In genomic region chr6:146915671-146916127, GRCh38 we compare ENCODE assay signal across 1 cellular context.
A peak's percentile ranks its signal among the peaks of the same experiment; 100 is the strongest.
TF ChIP-seq lines count a peak whose summit lies in the region.

No MANE protein-coding gene starts in this region.

TF ChIP-seq in K562, 482 proteins besides CTCF, POLR2A, EP300 and RAD21 (continued from another document and continues in another):
- no peak for TF ChIP-seq ZNF232 (CRISPR knock-in tag; IDR thresholded peaks at IDR 0.05)
- peak; percentile 65; the same call in 1 of the 2 replicates for TF ChIP-seq ZNF134 (CRISPR knock-in tag; conservative IDR thresholded peaks at IDR 0.05)
- TF ChIP-seq SMARCA5 (IDR thresholded peaks at IDR 0.05) = no peak
- TF ChIP-seq ADNP (tag; IDR thresholded peaks at IDR 0.05) = no peak
- TF ChIP-seq ETS2 (tag; IDR thresholded peaks at IDR 0.05; ENCODE audit: borderline replicate concordance, poor library complexity, severe bottlenecking) = no peak
- TF ChIP-seq ETS1 (conservative IDR thresholded peaks at IDR 0.05; ENCODE audit: control insufficient read depth, low read depth, low read length) = no peak
- peak; percentile 89; the same call in 1 of the 2 replicates for TF ChIP-seq ZNF165 (CRISPR knock-in tag; IDR thresholded peaks at IDR 0.05; ENCODE audit: borderline replicate concordance)
- TF ChIP-seq, protein P1, sequence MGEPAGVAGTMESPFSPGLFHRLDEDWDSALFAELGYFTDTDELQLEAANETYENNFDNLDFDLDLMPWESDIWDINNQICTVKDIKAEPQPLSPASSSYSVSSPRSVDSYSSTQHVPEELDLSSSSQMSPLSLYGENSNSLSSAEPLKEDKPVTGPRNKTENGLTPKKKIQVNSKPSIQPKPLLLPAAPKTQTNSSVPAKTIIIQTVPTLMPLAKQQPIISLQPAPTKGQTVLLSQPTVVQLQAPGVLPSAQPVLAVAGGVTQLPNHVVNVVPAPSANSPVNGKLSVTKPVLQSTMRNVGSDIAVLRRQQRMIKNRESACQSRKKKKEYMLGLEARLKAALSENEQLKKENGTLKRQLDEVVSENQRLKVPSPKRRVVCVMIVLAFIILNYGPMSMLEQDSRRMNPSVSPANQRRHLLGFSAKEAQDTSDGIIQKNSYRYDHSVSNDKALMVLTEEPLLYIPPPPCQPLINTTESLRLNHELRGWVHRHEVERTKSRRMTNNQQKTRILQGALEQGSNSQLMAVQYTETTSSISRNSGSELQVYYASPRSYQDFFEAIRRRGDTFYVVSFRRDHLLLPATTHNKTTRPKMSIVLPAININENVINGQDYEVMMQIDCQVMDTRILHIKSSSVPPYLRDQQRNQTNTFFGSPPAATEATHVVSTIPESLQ (CRISPR knock-in tag; IDR thresholded peaks at IDR 0.05) = no peak
- TF ChIP-seq ZNF589 (CRISPR knock-in tag; IDR thresholded peaks at IDR 0.05; ENCODE audit: low read depth) = peak; percentile 69; the same call in 1 of the 2 replicates
- TF ChIP-seq ZBTB33 (CRISPR knock-in tag; IDR thresholded peaks at IDR 0.05) = no peak
- no peak for TF ChIP-seq BDP1 (IDR thresholded peaks at IDR 0.05; ENCODE audit: insufficient read depth, insufficient read length)
- TF ChIP-seq, protein P2, sequence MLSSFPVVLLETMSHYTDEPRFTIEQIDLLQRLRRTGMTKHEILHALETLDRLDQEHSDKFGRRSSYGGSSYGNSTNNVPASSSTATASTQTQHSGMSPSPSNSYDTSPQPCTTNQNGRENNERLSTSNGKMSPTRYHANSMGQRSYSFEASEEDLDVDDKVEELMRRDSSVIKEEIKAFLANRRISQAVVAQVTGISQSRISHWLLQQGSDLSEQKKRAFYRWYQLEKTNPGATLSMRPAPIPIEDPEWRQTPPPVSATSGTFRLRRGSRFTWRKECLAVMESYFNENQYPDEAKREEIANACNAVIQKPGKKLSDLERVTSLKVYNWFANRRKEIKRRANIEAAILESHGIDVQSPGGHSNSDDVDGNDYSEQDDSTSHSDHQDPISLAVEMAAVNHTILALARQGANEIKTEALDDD (IDR thresholded peaks at IDR 0.05) = peak; percentile 52
- peak in 1 of 2 experiments; percentile 62; a peak in 2 of 4 replicates for TF ChIP-seq MAZ (CRISPR knock-in tag; conservative IDR thresholded peaks at IDR 0.05 in 1 of 2, IDR thresholded peaks at IDR 0.05 in 1 of 2)
- peak; percentile 84 for TF ChIP-seq ZBTB17 (CRISPR knock-in tag; IDR thresholded peaks at IDR 0.05)
- no peak for TF ChIP-seq GATAD2B (IDR thresholded peaks at IDR 0.05; ENCODE audit: borderline replicate concordance)
- peak in 1 of 2 experiments; percentile 26; a peak in 1 of 4 replicates for TF ChIP-seq RCOR1 (IDR thresholded peaks at IDR 0.05; ENCODE audit: borderline replicate concordance in 1 of 2, low read depth in 2 of 2, low read length in 2 of 2)
- TF ChIP-seq ZNF551 (CRISPR knock-in tag; IDR thresholded peaks at IDR 0.05) = no peak
- no peak for TF ChIP-seq ELF4 (CRISPR knock-in tag; IDR thresholded peaks at IDR 0.05)
- no peak for TF ChIP-seq RNF219 (CRISPR knock-in tag; IDR thresholded peaks at IDR 0.05)
- TF ChIP-seq NFATC3 (IDR thresholded peaks at IDR 0.05) = no peak; the same call in 1 of the 2 replicates
- TF ChIP-seq KLF16 (IDR thresholded peaks at IDR 0.05) = no peak
- TF ChIP-seq, protein P3, sequence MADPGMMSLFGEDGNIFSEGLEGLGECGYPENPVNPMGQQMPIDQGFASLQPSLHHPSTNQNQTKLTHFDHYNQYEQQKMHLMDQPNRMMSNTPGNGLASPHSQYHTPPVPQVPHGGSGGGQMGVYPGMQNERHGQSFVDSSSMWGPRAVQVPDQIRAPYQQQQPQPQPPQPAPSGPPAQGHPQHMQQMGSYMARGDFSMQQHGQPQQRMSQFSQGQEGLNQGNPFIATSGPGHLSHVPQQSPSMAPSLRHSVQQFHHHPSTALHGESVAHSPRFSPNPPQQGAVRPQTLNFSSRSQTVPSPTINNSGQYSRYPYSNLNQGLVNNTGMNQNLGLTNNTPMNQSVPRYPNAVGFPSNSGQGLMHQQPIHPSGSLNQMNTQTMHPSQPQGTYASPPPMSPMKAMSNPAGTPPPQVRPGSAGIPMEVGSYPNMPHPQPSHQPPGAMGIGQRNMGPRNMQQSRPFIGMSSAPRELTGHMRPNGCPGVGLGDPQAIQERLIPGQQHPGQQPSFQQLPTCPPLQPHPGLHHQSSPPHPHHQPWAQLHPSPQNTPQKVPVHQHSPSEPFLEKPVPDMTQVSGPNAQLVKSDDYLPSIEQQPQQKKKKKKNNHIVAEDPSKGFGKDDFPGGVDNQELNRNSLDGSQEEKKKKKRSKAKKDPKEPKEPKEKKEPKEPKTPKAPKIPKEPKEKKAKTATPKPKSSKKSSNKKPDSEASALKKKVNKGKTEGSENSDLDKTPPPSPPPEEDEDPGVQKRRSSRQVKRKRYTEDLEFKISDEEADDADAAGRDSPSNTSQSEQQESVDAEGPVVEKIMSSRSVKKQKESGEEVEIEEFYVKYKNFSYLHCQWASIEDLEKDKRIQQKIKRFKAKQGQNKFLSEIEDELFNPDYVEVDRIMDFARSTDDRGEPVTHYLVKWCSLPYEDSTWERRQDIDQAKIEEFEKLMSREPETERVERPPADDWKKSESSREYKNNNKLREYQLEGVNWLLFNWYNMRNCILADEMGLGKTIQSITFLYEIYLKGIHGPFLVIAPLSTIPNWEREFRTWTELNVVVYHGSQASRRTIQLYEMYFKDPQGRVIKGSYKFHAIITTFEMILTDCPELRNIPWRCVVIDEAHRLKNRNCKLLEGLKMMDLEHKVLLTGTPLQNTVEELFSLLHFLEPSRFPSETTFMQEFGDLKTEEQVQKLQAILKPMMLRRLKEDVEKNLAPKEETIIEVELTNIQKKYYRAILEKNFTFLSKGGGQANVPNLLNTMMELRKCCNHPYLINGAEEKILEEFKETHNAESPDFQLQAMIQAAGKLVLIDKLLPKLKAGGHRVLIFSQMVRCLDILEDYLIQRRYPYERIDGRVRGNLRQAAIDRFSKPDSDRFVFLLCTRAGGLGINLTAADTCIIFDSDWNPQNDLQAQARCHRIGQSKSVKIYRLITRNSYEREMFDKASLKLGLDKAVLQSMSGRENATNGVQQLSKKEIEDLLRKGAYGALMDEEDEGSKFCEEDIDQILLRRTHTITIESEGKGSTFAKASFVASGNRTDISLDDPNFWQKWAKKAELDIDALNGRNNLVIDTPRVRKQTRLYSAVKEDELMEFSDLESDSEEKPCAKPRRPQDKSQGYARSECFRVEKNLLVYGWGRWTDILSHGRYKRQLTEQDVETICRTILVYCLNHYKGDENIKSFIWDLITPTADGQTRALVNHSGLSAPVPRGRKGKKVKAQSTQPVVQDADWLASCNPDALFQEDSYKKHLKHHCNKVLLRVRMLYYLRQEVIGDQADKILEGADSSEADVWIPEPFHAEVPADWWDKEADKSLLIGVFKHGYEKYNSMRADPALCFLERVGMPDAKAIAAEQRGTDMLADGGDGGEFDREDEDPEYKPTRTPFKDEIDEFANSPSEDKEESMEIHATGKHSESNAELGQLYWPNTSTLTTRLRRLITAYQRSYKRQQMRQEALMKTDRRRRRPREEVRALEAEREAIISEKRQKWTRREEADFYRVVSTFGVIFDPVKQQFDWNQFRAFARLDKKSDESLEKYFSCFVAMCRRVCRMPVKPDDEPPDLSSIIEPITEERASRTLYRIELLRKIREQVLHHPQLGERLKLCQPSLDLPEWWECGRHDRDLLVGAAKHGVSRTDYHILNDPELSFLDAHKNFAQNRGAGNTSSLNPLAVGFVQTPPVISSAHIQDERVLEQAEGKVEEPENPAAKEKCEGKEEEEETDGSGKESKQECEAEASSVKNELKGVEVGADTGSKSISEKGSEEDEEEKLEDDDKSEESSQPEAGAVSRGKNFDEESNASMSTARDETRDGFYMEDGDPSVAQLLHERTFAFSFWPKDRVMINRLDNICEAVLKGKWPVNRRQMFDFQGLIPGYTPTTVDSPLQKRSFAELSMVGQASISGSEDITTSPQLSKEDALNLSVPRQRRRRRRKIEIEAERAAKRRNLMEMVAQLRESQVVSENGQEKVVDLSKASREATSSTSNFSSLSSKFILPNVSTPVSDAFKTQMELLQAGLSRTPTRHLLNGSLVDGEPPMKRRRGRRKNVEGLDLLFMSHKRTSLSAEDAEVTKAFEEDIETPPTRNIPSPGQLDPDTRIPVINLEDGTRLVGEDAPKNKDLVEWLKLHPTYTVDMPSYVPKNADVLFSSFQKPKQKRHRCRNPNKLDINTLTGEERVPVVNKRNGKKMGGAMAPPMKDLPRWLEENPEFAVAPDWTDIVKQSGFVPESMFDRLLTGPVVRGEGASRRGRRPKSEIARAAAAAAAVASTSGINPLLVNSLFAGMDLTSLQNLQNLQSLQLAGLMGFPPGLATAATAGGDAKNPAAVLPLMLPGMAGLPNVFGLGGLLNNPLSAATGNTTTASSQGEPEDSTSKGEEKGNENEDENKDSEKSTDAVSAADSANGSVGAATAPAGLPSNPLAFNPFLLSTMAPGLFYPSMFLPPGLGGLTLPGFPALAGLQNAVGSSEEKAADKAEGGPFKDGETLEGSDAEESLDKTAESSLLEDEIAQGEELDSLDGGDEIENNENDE (IDR thresholded peaks at IDR 0.05; ENCODE audit: low read depth, low read length) = no peak
- no peak for TF ChIP-seq NR1H2 (CRISPR knock-in tag; IDR thresholded peaks at IDR 0.05)
- TF ChIP-seq SMARCC2 (IDR thresholded peaks at IDR 0.05; ENCODE audit: low read depth) = no peak
- peak; percentile 78; the same call in 1 of the 2 replicates for TF ChIP-seq ZNF57 (CRISPR knock-in tag; IDR thresholded peaks at IDR 0.05)
- TF ChIP-seq TCF3 (CRISPR knock-in tag; IDR thresholded peaks at IDR 0.05) = no peak
- 0 out of 2 replicates have a peak, but pooled peaks have one; percentile 92 for TF ChIP-seq THRB (CRISPR knock-in tag; conservative IDR thresholded peaks at IDR 0.05)
- TF ChIP-seq HNRNPL (IDR thresholded peaks at IDR 0.05; ENCODE audit: low read depth, low read length) = no peak
- no peak for TF ChIP-seq SAP30 (IDR thresholded peaks at IDR 0.05; ENCODE audit: borderline replicate concordance, insufficient read depth, low read depth, low read length, poor library complexity, severe bottlenecking)
- TF ChIP-seq FOS (IDR thresholded peaks at IDR 0.05; ENCODE audit: extremely low read depth, insufficient read length) = no peak
- TF ChIP-seq SLC30A9 (CRISPR knock-in tag; IDR thresholded peaks at IDR 0.05) = no peak
- TF ChIP-seq PML (IDR thresholded peaks at IDR 0.05; ENCODE audit: low read length) = no peak
- TF ChIP-seq RBM34 (IDR thresholded peaks at IDR 0.05; ENCODE audit: borderline replicate concordance, insufficient read depth, low read length) = no peak
